11 cellular contexts compared by ENCODE assay signal in genomic region chr12:64671682-64672081, GRCh38.
DNase-seq lines count a peak whose midpoint lies in the region; ATAC-seq and TF ChIP-seq lines count a peak whose summit lies in the region.
"Had no signal": no experiment of that assay in that cellular context is flagged by ENCODE, and none has a peak within 500 bp of the region (broad histone marks: within the 10 kb centered on the region; RNA-seq: fewer than 3 reads in every experiment).

No MANE protein-coding gene starts in this region.

- no peaks in the 10 kb centered on the region for H3K9me3 ChIP-seq in CD8-positive, alpha-beta memory T cell (ENCODE audit: low read length)
- H3K9me3 ChIP-seq in RWPE2 (ENCODE audit: severe bottlenecking) (no peaks in the 10 kb centered on the region), neutrophil (no peaks in the 10 kb centered on the region), gastrocnemius medialis (no peaks in the 10 kb centered on the region)

- no peaks in the 10 kb centered on the region for H3K27me3 Mint-ChIP-seq in CD8-positive, alpha-beta memory T cell
- peaks cover 6% of the 10 kb centered on the region for H3K27me3 Mint-ChIP-seq in endothelial cell (ENCODE audit: unreplicated experiment)

- no peak for TF ChIP-seq POLR2A in gastrocnemius medialis (IDR thresholded peaks at IDR 0.05)

- in situ Hi-C loops in gastrocnemius medialis (cut with MboI; ENCODE audit: low sequenced_read_pairs in 4 of 4) = no loop called here

- H3K4me3 ChIP-seq in CD8-positive, alpha-beta memory T cell (ENCODE audit: low read length) = peak overlapping the region; percentile 66
- H3K4me3 ChIP-seq in RWPE2 (ENCODE audit: severe bottlenecking) (no peak overlapping the region), neutrophil (ENCODE audit: low read depth in 1 of 2, low read length in 1 of 2) (no peak overlapping the region), gastrocnemius medialis (no peak overlapping the region)

- H3K27ac ChIP-seq in CD8-positive, alpha-beta memory T cell (ENCODE audit: low read depth, low read length) = no peak overlapping the region
- H3K27ac ChIP-seq in RWPE2 (ENCODE audit: poor library complexity, severe bottlenecking) (peak overlapping the region; percentile 95), neutrophil (peak overlapping the region; percentile 80), gastrocnemius medialis (peak overlapping the region in 1 of 4 donors; percentile 12)

- no peak for DNase-seq in CD8-positive, alpha-beta memory T cell
- DNase-seq in RWPE2 (ENCODE audit: low spot score) (no peak), endothelial cell (ENCODE audit: low spot score) (no peak), NCI-H446 (lab: John Stamatoyannopoulos, UW) (no peak), NCI-H446 treated with DMSO at 0.1 percent for 48 hours (lab: John Stamatoyannopoulos, UW) (no peak), gastrocnemius medialis (no peak)
- DNase-seq in effector CD8-positive, alpha-beta T cell (lab: John Stamatoyannopoulos, UW) = no peak
- DNase-seq: DMS79 treated with DMSO at 0.1 percent for 48 hours; NCI-H510A treated with DMSO at 0.1 percent for 48 hours; stimulated activated naive CD4-positive, alpha-beta T cell had no signal

- H3K9me3 Mint-ChIP-seq in CD8-positive, alpha-beta memory T cell = no peaks in the 10 kb centered on the region
- no peaks in the 10 kb centered on the region for H3K9me3 Mint-ChIP-seq in endothelial cell (ENCODE audit: unreplicated experiment)

- ATAC-seq in RWPE2 (ENCODE audit: low read depth) (peak; percentile 21), gastrocnemius medialis (no peak)

- H3K27me3 ChIP-seq in CD8-positive, alpha-beta memory T cell (ENCODE audit: insufficient read depth, low read length, poor library complexity, severe bottlenecking) = no peaks in the 10 kb centered on the region
- no peaks in the 10 kb centered on the region for H3K27me3 ChIP-seq in RWPE2 (ENCODE audit: insufficient read depth, poor library complexity, severe bottlenecking)
- no peaks in the 10 kb centered on the region for H3K27me3 ChIP-seq in neutrophil
- H3K27me3 ChIP-seq in gastrocnemius medialis = no peaks in the 10 kb centered on the region

- TF ChIP-seq CTCF in RWPE2 (IDR thresholded peaks at IDR 0.05; ENCODE audit: poor library complexity, severe bottlenecking) = no peak
- no peak for TF ChIP-seq CTCF in endothelial cell (IDR thresholded peaks at IDR 0.05; ENCODE audit: unreplicated experiment)
- no peak for TF ChIP-seq CTCF in neutrophil (IDR thresholded peaks at IDR 0.05)
- TF ChIP-seq CTCF in gastrocnemius medialis (IDR thresholded peaks at IDR 0.05 in 4 of 5, conservative IDR thresholded peaks at IDR 0.05 in 1 of 5) = no peak

- peaks cover 0 to 12% (median 5%) of the 10 kb centered on the region in 3 donors for H3K36me3 Mint-ChIP-seq in CD8-positive, alpha-beta memory T cell
- no peaks in the 10 kb centered on the region for H3K36me3 Mint-ChIP-seq in endothelial cell (ENCODE audit: low read depth, unreplicated experiment)

- H3K4me1 ChIP-seq in CD8-positive, alpha-beta memory T cell (ENCODE audit: insufficient read depth, low read length) = peaks cover 94% of the 10 kb centered on the region
- peaks cover 53% of the 10 kb centered on the region for H3K4me1 ChIP-seq in RWPE2 (ENCODE audit: insufficient read depth, poor library complexity, severe bottlenecking)
- H3K4me1 ChIP-seq in neutrophil (ENCODE audit: control insufficient read depth in 1 of 2, insufficient read depth in 1 of 2, low read depth in 1 of 2, low read length in 1 of 2) = peaks cover 93 to 97% of the 10 kb centered on the region in 2 experiments
- peaks cover 6 to 37% of the 10 kb centered on the region in 2 donors for H3K4me1 ChIP-seq in gastrocnemius medialis

- H3K4me1 Mint-ChIP-seq in CD8-positive, alpha-beta memory T cell = peaks cover 88 to 95% (median 92%) of the 10 kb centered on the region in 3 donors
- H3K4me1 Mint-ChIP-seq in endothelial cell (ENCODE audit: unreplicated experiment) = peaks cover 81% of the 10 kb centered on the region

- CTCF ChIA-PET in CD8-positive, alpha-beta memory T cell (lab: Charles Lee) = interaction anchor here (1.1 kb wide), 1 partner anchor 61 kb away, joined by 3 read pairs; the partner anchor contains the start of gene RASSF3

- H3K36me3 ChIP-seq in CD8-positive, alpha-beta memory T cell (ENCODE audit: insufficient read depth, low read length) = no peaks in the 10 kb centered on the region
- H3K36me3 ChIP-seq in RWPE2 (ENCODE audit: low read depth) (no peaks in the 10 kb centered on the region), neutrophil (peaks cover 9% of the 10 kb centered on the region), gastrocnemius medialis (no peaks in the 10 kb centered on the region)

- POLR2A ChIA-PET in CD8-positive, alpha-beta memory T cell (lab: Charles Lee) = interaction anchor here (1.8 kb wide), 1 partner anchor 9 kb away, joined by 3 read pairs; no protein-coding TSS in a partner anchor

- H3K27ac Mint-ChIP-seq in CD8-positive, alpha-beta memory T cell = peak overlapping the region; percentile 91 to 99 (median 96)
- peak overlapping the region; percentile 72 for H3K27ac Mint-ChIP-seq in endothelial cell (ENCODE audit: unreplicated experiment)

- H3K4me3 Mint-ChIP-seq in CD8-positive, alpha-beta memory T cell = peak overlapping the region; percentile 85 to 94 (median 91)
- no peak overlapping the region for H3K4me3 Mint-ChIP-seq in endothelial cell (ENCODE audit: unreplicated experiment)

- intact Hi-C loops in gastrocnemius medialis (cut with DNase I; ENCODE audit: low total_unique reads) = loop anchor here (1.0 kb wide), 1 partner anchor 43 kb away; no protein-coding TSS in a partner anchor
